In genomic region chr12:23756416-23756815, GRCh38 we compare ENCODE assay signal across 1 cellular context.
TF ChIP-seq lines count a peak whose summit lies in the region.

No MANE protein-coding gene starts in this region.

TF ChIP-seq in H1, 55 proteins besides CTCF, POLR2A, EP300 and RAD21:
- TF ChIP-seq CHD7 (IDR thresholded peaks at IDR 0.05; ENCODE audit: insufficient replicate concordance, low read length) = no peak
- no peak for TF ChIP-seq YY1 (IDR thresholded peaks at IDR 0.05; ENCODE audit: low read depth, low read length)
- no peak for TF ChIP-seq FOSL1 (IDR thresholded peaks at IDR 0.05; ENCODE audit: insufficient read depth, low read depth, low read length)
- TF ChIP-seq SUZ12 (IDR thresholded peaks at IDR 0.05; ENCODE audit: low read length) = no peak
- TF ChIP-seq GTF2F1 (IDR thresholded peaks at IDR 0.05; ENCODE audit: borderline replicate concordance, low read depth, low read length) = no peak
- TF ChIP-seq EZH2 (IDR thresholded peaks at IDR 0.05; ENCODE audit: low read depth, low read length, severe bottlenecking) = no peak
- TF ChIP-seq POU5F1 (IDR thresholded peaks at IDR 0.05; ENCODE audit: low read depth, low read length) = no peak
- no peak for TF ChIP-seq CREB1 (IDR thresholded peaks at IDR 0.05)
- no peak for TF ChIP-seq BRCA1 (IDR thresholded peaks at IDR 0.05; ENCODE audit: low read depth, low read length)
- no peak for TF ChIP-seq ZNF274 (IDR thresholded peaks at IDR 0.05; ENCODE audit: borderline replicate concordance, extremely low read depth, low read length)
- TF ChIP-seq SP4 (IDR thresholded peaks at IDR 0.05; ENCODE audit: low read length) = no peak
- TF ChIP-seq E2F6 (IDR thresholded peaks at IDR 0.05) = no peak
- no peak for TF ChIP-seq SIRT6 (IDR thresholded peaks at IDR 0.05; ENCODE audit: low read length)
TF ChIP-seq in H1: peak in this region for 0.
